8 cellular contexts compared by ENCODE assay signal in genomic region chr5:137752873-137753226, GRCh38. TPM values are rescaled to one million over a fixed set of nuclear protein-coding genes. Genes with fewer than 3 reads are reported as not detected.
A peak's percentile ranks its signal among the peaks of the same experiment; 100 is the strongest.
DNase-seq lines count a peak whose midpoint lies in the region; ATAC-seq and TF ChIP-seq lines count a peak whose summit lies in the region.

No MANE protein-coding gene starts in this region.

- H3K79me2 ChIP-seq in OCI-LY1 (ENCODE audit: insufficient read depth, low read length): peaks cover 30% of the 10 kb centered on the region

- H3K4me3 ChIP-seq in OCI-LY1 (ENCODE audit: low read depth, low read length, poor library complexity, severe bottlenecking) (peak overlapping the region; percentile 100), brain microvascular endothelial cell (ENCODE audit: low read depth, low read length) (peak overlapping the region; percentile 99), testis (peak overlapping the region; percentile 93 to 96)

- H3K9me3 ChIP-seq in OCI-LY1 (ENCODE audit: low read length) (no peaks in the 10 kb centered on the region), testis (no peaks in the 10 kb centered on the region)

- peaks cover 43% of the 10 kb centered on the region for H3K36me3 Mint-ChIP-seq in activated CD4-positive, alpha-beta T cell treated with anti-CD3 and anti-CD28 coated beads, Interleukin-2, amount 10 ng/mL, durations not matched to agents 24 days and 14 days (ENCODE audit: low read depth)

- peaks cover 6% of the 10 kb centered on the region; the same call in 1 of the 2 replicates for H3F3A ChIP-seq in OCI-LY1 (ENCODE audit: insufficient read depth, low read length)

- H3K4me1 ChIP-seq in OCI-LY1 (ENCODE audit: insufficient read depth, low read length, severe bottlenecking) (peaks cover 32% of the 10 kb centered on the region), testis (peaks cover 12% of the 10 kb centered on the region)

- peak overlapping the region; percentile 100 for H3K9ac ChIP-seq in OCI-LY1 (ENCODE audit: low read length)

- no peak overlapping the region for H2AFZ ChIP-seq in OCI-LY1 (ENCODE audit: low read length)

- peaks cover 5% of the 10 kb centered on the region for H4K20me1 ChIP-seq in OCI-LY1 (ENCODE audit: insufficient read depth, low read length)

- H3K4me2 ChIP-seq in OCI-LY1 (ENCODE audit: low read length): peak overlapping the region; percentile 82

- peak overlapping the region; percentile 93 for H3K4me3 Mint-ChIP-seq in activated CD4-positive, alpha-beta T cell treated with anti-CD3 and anti-CD28 coated beads, Interleukin-2, amount 10 ng/mL, durations not matched to agents 24 days and 14 days

- in situ Hi-C loops in brain microvascular endothelial cell (cut with HindIII; ENCODE audit: low pct_ligation_motif_present, low sequenced_read_pairs): no loop called here

- intact Hi-C loops in activated CD4-positive, alpha-beta T cell treated with anti-CD3 and anti-CD28 coated beads, Interleukin-2, amount 10 ng/mL, durations not matched to agents 24 days and 14 days (cut with micrococcal nuclease): loop anchor here (10.0 kb wide), 2 partner anchors 582 to 712 kb away; partner anchors contain the start of genes CDC25C, EGR1 and FAM53C
- intact Hi-C loops in testis (cut with DNase I; ENCODE audit: low total_unique reads): no loop called here

- TF ChIP-seq POLR2A in testis (IDR thresholded peaks at IDR 0.05): no peak

- 1 to 4% methylated on average over 4 to 6 of the region's 6 CpGs for WGBS in testis, 2 donors

- H3K27ac ChIP-seq in OCI-LY1 (ENCODE audit: low read depth, low read length, poor library complexity, severe bottlenecking) (peak overlapping the region; percentile 85), brain microvascular endothelial cell (peak overlapping the region; percentile 98), testis (peak overlapping the region; percentile 100)

- TF ChIP-seq CTCF in OCI-LY1 (IDR thresholded peaks at IDR 0.05; ENCODE audit: low read length): no peak
- TF ChIP-seq CTCF in brain microvascular endothelial cell (IDR thresholded peaks at IDR 0.05; ENCODE audit: low read depth, low read length, missing control alignments): no peak
- no peak for TF ChIP-seq CTCF in testis (IDR thresholded peaks at IDR 0.05)

- no peaks in the 10 kb centered on the region for H3K9me2 ChIP-seq in OCI-LY1 (ENCODE audit: low read depth, low read length)

- H3K9me3 Mint-ChIP-seq in activated CD4-positive, alpha-beta T cell treated with anti-CD3 and anti-CD28 coated beads, Interleukin-2, amount 10 ng/mL, durations not matched to agents 24 days and 14 days: peaks cover 5% of the 10 kb centered on the region

- ATAC-seq in left lobe of liver (peak; percentile 0), GM18517 (IDR thresholded peaks at IDR 0.05; ENCODE audit: unreplicated experiment) (no peak)

- peaks cover 5% of the 10 kb centered on the region for H3K27me3 Mint-ChIP-seq in activated CD4-positive, alpha-beta T cell treated with anti-CD3 and anti-CD28 coated beads, Interleukin-2, amount 10 ng/mL, durations not matched to agents 24 days and 14 days

- H3K27ac Mint-ChIP-seq in activated CD4-positive, alpha-beta T cell treated with anti-CD3 and anti-CD28 coated beads, Interleukin-2, amount 10 ng/mL, durations not matched to agents 24 days and 14 days: peak overlapping the region; percentile 100

- peaks cover 25% of the 10 kb centered on the region for H3K4me1 Mint-ChIP-seq in activated CD4-positive, alpha-beta T cell treated with anti-CD3 and anti-CD28 coated beads, Interleukin-2, amount 10 ng/mL, durations not matched to agents 24 days and 14 days

- H3K36me3 ChIP-seq in OCI-LY1 (ENCODE audit: insufficient read depth, low read length): peaks cover 40% of the 10 kb centered on the region
- H3K36me3 ChIP-seq in brain microvascular endothelial cell (replicated peaks): peaks cover 4% of the 10 kb centered on the region
- H3K36me3 ChIP-seq in testis (ENCODE audit: low read depth, missing control alignments): no peaks in the 10 kb centered on the region

- no peaks in the 10 kb centered on the region for H3K27me3 ChIP-seq in OCI-LY1 (ENCODE audit: insufficient read depth, low read length)
- H3K27me3 ChIP-seq in brain microvascular endothelial cell (replicated peaks): no peaks in the 10 kb centered on the region
- H3K27me3 ChIP-seq in testis: no peaks in the 10 kb centered on the region

- DNase-seq in activated CD4-positive, alpha-beta T cell treated with anti-CD3 and anti-CD28 coated beads, Interleukin-2, amount 10 ng/mL, durations not matched to agents 24 days and 14 days: peak; percentile 78
- no peak for DNase-seq in activated CD4-positive, alpha-beta T cell treated with anti-CD3 and anti-CD28 coated beads, Interleukin-2, amount 50 U/mL, for 1 hour
- DNase-seq in brain microvascular endothelial cell: no peak
- peak; percentile 45 for DNase-seq in left lobe of liver (ENCODE audit: low spot score)
- peak; percentile 37 for DNase-seq in testis
- no peak for DNase-seq in NCI-H446 treated with DMSO at 0.1 percent for 48 hours (lab: John Stamatoyannopoulos, UW)

RNA-seq across cellular contexts. Expression of gene HNRNPA0, which starts 1.3 kb away (rescaled TPM):
- total RNA-seq in activated CD4-positive, alpha-beta T cell treated with anti-CD3 and anti-CD28 coated beads, Interleukin-2, amount 10 ng/mL, durations not matched to agents 24 days and 14 days: 38.3 and 38.6 TPM in 2 replicates
- total RNA-seq in left lobe of liver (8.6 TPM), testis (10 to 100 TPM; 22.7 to 22.8 TPM)
- 34.0 TPM for polyA plus RNA-seq in testis (ENCODE audit: insufficient read depth, low read depth, low replicate concordance)

RNA-seq across cellular contexts. Expression of gene KLHL3, which starts 17.0 kb away (rescaled TPM):
- 1.5 and 2.2 TPM in 2 replicates for total RNA-seq in activated CD4-positive, alpha-beta T cell treated with anti-CD3 and anti-CD28 coated beads, Interleukin-2, amount 10 ng/mL, durations not matched to agents 24 days and 14 days
- total RNA-seq in left lobe of liver (10.6 TPM), testis (10 to 100 TPM; 26.2 to 35.0 TPM)
- polyA plus RNA-seq in testis (ENCODE audit: insufficient read depth, low read depth, low replicate concordance): 13.7 TPM

Comparison
In these comparisons a context has a peak if more than half of its experiments do, and no peak if none do; other contexts are left out.
1. DNase-seq: peak in activated CD4-positive, alpha-beta T cell treated with anti-CD3 and anti-CD28 coated beads, Interleukin-2, amount 10 ng/mL, durations not matched to agents 24 days and 14 days (single experiment), left lobe of liver (single experiment) and testis (single experiment); none in activated CD4-positive, alpha-beta T cell treated with anti-CD3 and anti-CD28 coated beads, Interleukin-2, amount 50 U/mL, for 1 hour (single experiment), brain microvascular endothelial cell (single experiment) and NCI-H446 treated with DMSO at 0.1 percent for 48 hours (single experiment).
2. Peak in every context shown above with its lines, with median percentiles within 50 percentile points of each other: H3K27ac ChIP-seq and H3K4me3 ChIP-seq.